Comparison of ENCODE assay signal across 17 cellular contexts in the genomic region with DNA sequence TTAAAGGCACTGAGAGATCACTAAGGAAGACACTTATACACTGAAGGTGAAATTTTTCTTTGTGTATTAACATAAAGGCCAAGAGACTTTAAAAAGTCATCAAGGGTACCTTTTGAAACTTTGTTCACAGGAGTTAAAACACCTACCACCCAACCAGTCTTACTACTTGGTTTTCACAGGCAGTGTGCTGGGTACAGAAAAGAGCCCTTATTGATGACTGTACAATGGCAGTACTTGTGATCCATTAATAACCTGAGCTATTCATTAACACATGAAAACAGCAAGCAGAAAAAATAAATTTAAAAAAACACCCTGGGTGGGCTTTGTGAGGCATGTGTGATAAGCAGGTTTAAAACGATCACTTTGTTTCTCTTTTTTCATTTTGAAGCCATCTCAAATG.
A peak's percentile ranks its signal among the peaks of the same experiment; 100 is the strongest.
DNase-seq lines count a peak whose midpoint lies in the region; ATAC-seq, FAIRE-seq and TF ChIP-seq lines count a peak whose summit lies in the region.
"Had no signal": no experiment of that assay in that cellular context is flagged by ENCODE, and none has a peak within 500 bp of the region (broad histone marks: within the 10 kb centered on the region; RNA-seq: fewer than 3 reads in every experiment).

No MANE protein-coding gene starts in this region.

- WGBS in right lobe of liver (ENCODE audit: insufficient coverage, low coverage, low lambda C conversion rate, missing lambda C conversion rate): 67% methylated on average over 1 of the region's 1 CpG
- WGBS in small intestine, 3 donors: 62 to 84% (median 68%) methylated on average over 1 of the region's 1 CpG

- ATAC-seq in HG03354 (IDR thresholded peaks at IDR 0.05; ENCODE audit: poor library complexity, severe bottlenecking, unreplicated experiment) (peak; percentile 54), right lobe of liver (peak in 3 of 4 donors; percentile 7 to 39 (median 16))
- ATAC-seq: GM12878 had no signal

- CTCF ChIA-PET in activated naive CD4-positive, alpha-beta T cell treated with anti-CD3 and anti-CD28 coated beads, Interleukin-2, amount 10 ng/mL, durations not matched to agents 7 days and 5 days (lab: Charles Lee): no interaction called here

- peaks cover 3% of the 10 kb centered on the region for H3K27me3 Mint-ChIP-seq in activated naive CD4-positive, alpha-beta T cell treated with anti-CD3 and anti-CD28 coated beads, Interleukin-2, amount 10 ng/mL, durations not matched to agents 7 days and 5 days
- H3K27me3 Mint-ChIP-seq: B cell; CD4-positive, alpha-beta T cell had no signal

- H3K4me3 ChIP-seq in kidney epithelial cell (ENCODE audit: low read depth, low read length) (no peak overlapping the region), right lobe of liver (no peak overlapping the region), small intestine (ENCODE audit: low read depth in 1 of 2, low read length in 2 of 2) (no peak overlapping the region)
- H3K4me3 ChIP-seq: GM12878 had no signal

- peak; percentile 2 for DNase-seq in kidney epithelial cell (ENCODE audit: low read depth)
- no peak for DNase-seq in right lobe of liver
- no peak for DNase-seq in NCI-H774 (lab: John Stamatoyannopoulos, UW)
- DNase-seq in activated naive CD4-positive, alpha-beta T cell treated with anti-CD3 and anti-CD28 coated beads, Interleukin-2, amount 10 ng/mL, durations not matched to agents 7 days and 5 days: no peak
- DNase-seq in DMS153 (lab: John Stamatoyannopoulos, UW): no peak
- no peak for DNase-seq in small intestine
- DNase-seq: C1 segment of cervical spinal cord; Calu3; CD4-positive, alpha-beta T cell; DMS 273 treated with DMSO at 0.1 percent for 48 hours; DMS79; H7 had no signal

- H3K36me3 ChIP-seq in kidney epithelial cell (ENCODE audit: control insufficient read depth, insufficient read depth, low read length) (no peaks in the 10 kb centered on the region), right lobe of liver (peaks cover 0 to 8% (median 0%) of the 10 kb centered on the region in 4 donors), small intestine (ENCODE audit: control insufficient read depth in 2 of 2, insufficient read depth in 2 of 2, low read length in 2 of 2) (no peaks in the 10 kb centered on the region)

- peaks cover 3% of the 10 kb centered on the region for H3K4me1 Mint-ChIP-seq in activated naive CD4-positive, alpha-beta T cell treated with anti-CD3 and anti-CD28 coated beads, Interleukin-2, amount 10 ng/mL, durations not matched to agents 7 days and 5 days
- H3K4me1 Mint-ChIP-seq: B cell had no signal

- intact Hi-C loops in right lobe of liver (cut with DNase I): no loop called here

- H3K27me3 ChIP-seq in kidney epithelial cell (ENCODE audit: control insufficient read depth, insufficient read depth, low read length) (no peaks in the 10 kb centered on the region), right lobe of liver (no peaks in the 10 kb centered on the region), small intestine (ENCODE audit: control insufficient read depth in 2 of 2, insufficient read depth in 2 of 2, low read length in 2 of 2) (no peaks in the 10 kb centered on the region)

- no peak overlapping the region for H3K4me3 Mint-ChIP-seq in activated naive CD4-positive, alpha-beta T cell treated with anti-CD3 and anti-CD28 coated beads, Interleukin-2, amount 10 ng/mL, durations not matched to agents 7 days and 5 days
- H3K4me3 Mint-ChIP-seq: B cell; CD4-positive, alpha-beta T cell; IgD-negative memory B cell had no signal

- H3K4me1 ChIP-seq in right lobe of liver (peaks cover 0 to 22% (median 2%) of the 10 kb centered on the region in 4 donors), small intestine (ENCODE audit: control insufficient read depth in 2 of 2, insufficient read depth in 1 of 2, low read depth in 1 of 2, low read length in 1 of 2) (no peaks in the 10 kb centered on the region)

- no peak for TF ChIP-seq CTCF in kidney epithelial cell (IDR thresholded peaks at IDR 0.05; ENCODE audit: insufficient read depth, low read length, poor library complexity, severe bottlenecking)
- no peak for TF ChIP-seq CTCF in right lobe of liver (IDR thresholded peaks at IDR 0.05)

- TF ChIP-seq POLR2A in right lobe of liver (IDR thresholded peaks at IDR 0.05): no peak

- no peaks in the 10 kb centered on the region for H3K36me3 Mint-ChIP-seq in activated naive CD4-positive, alpha-beta T cell treated with anti-CD3 and anti-CD28 coated beads, Interleukin-2, amount 10 ng/mL, durations not matched to agents 7 days and 5 days
- H3K36me3 Mint-ChIP-seq: IgD-negative memory B cell had no signal

- no peak overlapping the region for H3K27ac Mint-ChIP-seq in activated naive CD4-positive, alpha-beta T cell treated with anti-CD3 and anti-CD28 coated beads, Interleukin-2, amount 10 ng/mL, durations not matched to agents 7 days and 5 days
- H3K27ac Mint-ChIP-seq: B cell; CD4-positive, alpha-beta T cell; IgD-negative memory B cell had no signal

- FAIRE-seq in small intestine (lab: Jason Lieb, UNC): no peak
- FAIRE-seq: A204.1, GM12878 had no signal

- H3K27ac ChIP-seq in right lobe of liver: no peak overlapping the region
- H3K27ac ChIP-seq in small intestine (ENCODE audit: low read depth in 1 of 2, low read length in 1 of 2): no peak overlapping the region

- peaks cover 3% of the 10 kb centered on the region for H3K9me3 Mint-ChIP-seq in activated naive CD4-positive, alpha-beta T cell treated with anti-CD3 and anti-CD28 coated beads, Interleukin-2, amount 10 ng/mL, durations not matched to agents 7 days and 5 days
- H3K9me3 Mint-ChIP-seq: CD4-positive, alpha-beta T cell; IgD-negative memory B cell had no signal

- no peaks in the 10 kb centered on the region for H3K9me3 ChIP-seq in right lobe of liver
- H3K9me3 ChIP-seq in small intestine (ENCODE audit: control insufficient read depth, low read depth): no peaks in the 10 kb centered on the region
